Comparison of ENCODE assay signal across 1 cellular context in genomic region chr12:51898506-51898905, GRCh38.
TF ChIP-seq lines count a peak whose summit lies in the region.

No MANE protein-coding gene starts in this region.

TF ChIP-seq in IMR-90, 13 proteins besides CTCF, POLR2A, EP300 and RAD21:
- TF ChIP-seq CHD1 (IDR thresholded peaks at IDR 0.05; ENCODE audit: low read depth, low read length) (no peak), MAFK (IDR thresholded peaks at IDR 0.05; ENCODE audit: low read depth, low read length) (no peak), RFX5 (IDR thresholded peaks at IDR 0.05; ENCODE audit: low read depth, low read length) (no peak), SMC3 (IDR thresholded peaks at IDR 0.05; ENCODE audit: low read depth, low read length) (no peak), BHLHE40 (IDR thresholded peaks at IDR 0.05; ENCODE audit: low read depth, low read length) (no peak), NFE2L2 (IDR thresholded peaks at IDR 0.05; ENCODE audit: low read depth, low read length) (no peak), FOS (IDR thresholded peaks at IDR 0.05; ENCODE audit: low read depth, low read length) (no peak)
- TF ChIP-seq, protein P1, sequence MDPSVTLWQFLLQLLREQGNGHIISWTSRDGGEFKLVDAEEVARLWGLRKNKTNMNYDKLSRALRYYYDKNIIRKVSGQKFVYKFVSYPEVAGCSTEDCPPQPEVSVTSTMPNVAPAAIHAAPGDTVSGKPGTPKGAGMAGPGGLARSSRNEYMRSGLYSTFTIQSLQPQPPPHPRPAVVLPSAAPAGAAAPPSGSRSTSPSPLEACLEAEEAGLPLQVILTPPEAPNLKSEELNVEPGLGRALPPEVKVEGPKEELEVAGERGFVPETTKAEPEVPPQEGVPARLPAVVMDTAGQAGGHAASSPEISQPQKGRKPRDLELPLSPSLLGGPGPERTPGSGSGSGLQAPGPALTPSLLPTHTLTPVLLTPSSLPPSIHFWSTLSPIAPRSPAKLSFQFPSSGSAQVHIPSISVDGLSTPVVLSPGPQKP (IDR thresholded peaks at IDR 0.05; ENCODE audit: borderline replicate concordance, low read depth, low read length): no peak
- TF ChIP-seq, protein P2, sequence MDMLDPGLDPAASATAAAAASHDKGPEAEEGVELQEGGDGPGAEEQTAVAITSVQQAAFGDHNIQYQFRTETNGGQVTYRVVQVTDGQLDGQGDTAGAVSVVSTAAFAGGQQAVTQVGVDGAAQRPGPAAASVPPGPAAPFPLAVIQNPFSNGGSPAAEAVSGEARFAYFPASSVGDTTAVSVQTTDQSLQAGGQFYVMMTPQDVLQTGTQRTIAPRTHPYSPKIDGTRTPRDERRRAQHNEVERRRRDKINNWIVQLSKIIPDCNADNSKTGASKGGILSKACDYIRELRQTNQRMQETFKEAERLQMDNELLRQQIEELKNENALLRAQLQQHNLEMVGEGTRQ (IDR thresholded peaks at IDR 0.05; ENCODE audit: low read depth, low read length): no peak
